In genomic region chr13:71785361-71785760, GRCh38 we compare ENCODE assay signal across 17 cellular contexts.
"Had no signal": no experiment of that assay in that cellular context is flagged by ENCODE, and none has a peak within 500 bp of the region (broad histone marks: within the 10 kb centered on the region; RNA-seq: fewer than 3 reads in every experiment).

No MANE protein-coding gene starts in this region.

- H3K4me1 Mint-ChIP-seq: naive thymus-derived CD4-positive, alpha-beta T cell; stimulated activated memory B cell treated with anti-CD40 and anti-IgM and Interleukin-4, amounts not matched to agents 10 μg/mL and 1 μg/mL and 100 μg/mL, for 72 hours had no signal

- H3K4me3 Mint-ChIP-seq: naive thymus-derived CD4-positive, alpha-beta T cell; stimulated activated memory B cell treated with anti-CD40 and anti-IgM and Interleukin-4, amounts not matched to agents 10 μg/mL and 1 μg/mL and 100 μg/mL, for 72 hours; stimulated activated naive CD8-positive, alpha-beta T cell treated with anti-CD3 and anti-CD28 coated beads, Interleukin-15, Interleukin-2, amounts not matched to agents 100 ng/mL and 50 ng/mL, for 24 hours had no signal

- ATAC-seq: heart right ventricle; naive thymus-derived CD4-positive, alpha-beta T cell; pancreas; right cardiac atrium; stimulated activated memory B cell treated with anti-CD40 and anti-IgM and Interleukin-4, amounts not matched to agents 10 μg/mL and 1 μg/mL and 100 μg/mL, for 72 hours had no signal

- H3K27me3 Mint-ChIP-seq: naive thymus-derived CD4-positive, alpha-beta T cell; progenitor cell of endocrine pancreas; stimulated activated memory B cell treated with anti-CD40 and anti-IgM and Interleukin-4, amounts not matched to agents 10 μg/mL and 1 μg/mL and 100 μg/mL, for 72 hours; stimulated activated naive CD8-positive, alpha-beta T cell treated with anti-CD3 and anti-CD28 coated beads, Interleukin-15, Interleukin-2, amounts not matched to agents 100 ng/mL and 50 ng/mL, for 24 hours had no signal

- DNase-seq: colonic mucosa; dermis blood vessel endothelial cell; foreskin melanocyte; heart right ventricle; hypothalamus; kidney glomerular epithelial cell; mesendoderm; naive thymus-derived CD4-positive, alpha-beta T cell; occipital lobe; pancreas; right cardiac atrium; stimulated activated CD4-positive, alpha-beta T cell treated with anti-CD3 and anti-CD28 coated beads, Interleukin-4, amount 100 ng/mL, for 1 hour; tibial artery; upper lobe of left lung had no signal

- H3K36me3 Mint-ChIP-seq: naive thymus-derived CD4-positive, alpha-beta T cell; stimulated activated memory B cell treated with anti-CD40 and anti-IgM and Interleukin-4, amounts not matched to agents 10 μg/mL and 1 μg/mL and 100 μg/mL, for 72 hours had no signal

- H3K27ac Mint-ChIP-seq: naive thymus-derived CD4-positive, alpha-beta T cell; stimulated activated memory B cell treated with anti-CD40 and anti-IgM and Interleukin-4, amounts not matched to agents 10 μg/mL and 1 μg/mL and 100 μg/mL, for 72 hours; stimulated activated naive CD8-positive, alpha-beta T cell treated with anti-CD3 and anti-CD28 coated beads, Interleukin-15, Interleukin-2, amounts not matched to agents 100 ng/mL and 50 ng/mL, for 24 hours had no signal

- H3K9me3 Mint-ChIP-seq: naive thymus-derived CD4-positive, alpha-beta T cell; stimulated activated memory B cell treated with anti-CD40 and anti-IgM and Interleukin-4, amounts not matched to agents 10 μg/mL and 1 μg/mL and 100 μg/mL, for 72 hours; stimulated activated naive CD8-positive, alpha-beta T cell treated with anti-CD3 and anti-CD28 coated beads, Interleukin-15, Interleukin-2, amounts not matched to agents 100 ng/mL and 50 ng/mL, for 24 hours had no signal
